ENCODE assay signal across 9 cellular contexts in the genomic region with DNA sequence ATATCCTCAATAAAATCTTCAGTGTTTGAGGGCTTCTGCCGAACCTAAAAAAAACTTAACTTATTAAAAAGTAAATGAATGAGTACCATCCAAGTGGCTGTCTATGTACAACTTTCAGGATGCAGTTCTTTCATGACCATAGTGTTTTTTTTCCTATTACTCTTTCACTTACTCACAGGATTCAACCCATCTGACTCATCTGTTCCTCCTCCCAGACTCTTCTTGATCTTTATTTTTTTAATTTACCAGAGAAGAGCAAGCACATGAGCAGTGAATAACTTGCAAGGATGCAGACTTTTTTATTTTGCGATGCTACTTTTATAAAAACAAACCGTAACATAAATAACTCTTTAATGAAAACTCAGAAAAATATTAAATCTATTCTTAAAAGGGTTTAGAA. TPM values are rescaled to one million over a fixed set of nuclear protein-coding genes. Genes with fewer than 3 reads are reported as not detected.
DNase-seq lines count a peak whose midpoint lies in the region; ATAC-seq, FAIRE-seq and TF ChIP-seq lines count a peak whose summit lies in the region.
"Had no signal": no experiment of that assay in that cellular context is flagged by ENCODE, and none has a peak within 500 bp of the region (broad histone marks: within the 10 kb centered on the region; RNA-seq: fewer than 3 reads in every experiment).

No MANE protein-coding gene starts in this region.

- ATAC-seq in HG03354 (IDR thresholded peaks at IDR 0.05; ENCODE audit: poor library complexity, severe bottlenecking, unreplicated experiment), result no peak

- no peak for TF ChIP-seq CTCF in BJ (IDR thresholded peaks at IDR 0.05; ENCODE audit: insufficient read depth, low read depth, low read length)
- no peak for TF ChIP-seq CTCF in bronchial epithelial cell (IDR thresholded peaks at IDR 0.05; ENCODE audit: insufficient read depth, low read length, severe bottlenecking)
- TF ChIP-seq CTCF in GM20000 (IDR thresholded peaks at IDR 0.05; ENCODE audit: extremely low read depth, missing control alignments), result no peak

- CTCF ChIA-PET in BJ (lab: Yijun Ruan, JAX), result no interaction called here

- POLR2A ChIA-PET in BJ (lab: Charles Lee), result no interaction called here

- H3K4me3 ChIP-seq in BJ (ENCODE audit: low read depth, low read length) (no peak overlapping the region), bronchial epithelial cell (ENCODE audit: low read depth, low read length) (no peak overlapping the region)
- H3K4me3 ChIP-seq: suprapubic skin had no signal

- FAIRE-seq in bronchial epithelial cell (lab: Jason Lieb, UNC), result no peak

- H3K36me3 ChIP-seq in BJ (ENCODE audit: control insufficient read depth, insufficient read depth, low read length), result peaks cover 11% of the 10 kb centered on the region
- peaks cover 1% of the 10 kb centered on the region for H3K36me3 ChIP-seq in bronchial epithelial cell (ENCODE audit: control insufficient read depth, insufficient read depth, low read length)

- no peaks in the 10 kb centered on the region for H3K27me3 ChIP-seq in BJ (ENCODE audit: control insufficient read depth, insufficient read depth, low read length)
- no peaks in the 10 kb centered on the region for H3K27me3 ChIP-seq in bronchial epithelial cell (ENCODE audit: control insufficient read depth, insufficient read depth, low read length)
- H3K27me3 ChIP-seq: suprapubic skin had no signal

- peak; percentile 22 for DNase-seq in BJ (ENCODE audit: low read depth)
- peak; percentile 82 for DNase-seq in HCEC 1CT
- DNase-seq in bronchial epithelial cell (ENCODE audit: low read depth), result peak; percentile 54
- DNase-seq in myocyte (ENCODE audit: low read depth), result peak; percentile 21
- DNase-seq in LoVo (ENCODE audit: low spot score), result no peak
- DNase-seq in GM20000 (ENCODE audit: low spot score), result no peak
- DNase-seq: activated CD4-positive, alpha-beta T cell treated with anti-CD3 and anti-CD28 coated beads for 48 hours had no signal

RNA-seq across cellular contexts. Expression of gene RECQL, which starts 24.5 kb away (rescaled TPM):
- 17.6 and 31.7 TPM in 2 replicates for polyA plus RNA-seq in BJ (2011; rRNA removed)
- 19.0 and 19.1 TPM in 2 replicates for polyA minus RNA-seq in BJ (2011; rRNA and poly(A)+ RNA removed)
- total RNA-seq in bronchial epithelial cell (38.5 and 46.6 TPM in 2 replicates), myocyte (54.1 and 57.5 TPM in 2 replicates)
- polyA plus RNA-seq in myocyte (2012), result 18.6 TPM

RNA-seq across cellular contexts. Expression of gene GOLT1B, which starts 24.6 kb away (rescaled TPM):
- polyA plus RNA-seq in BJ (2011; rRNA removed), result 76.7 and 119 TPM in 2 replicates
- 12.2 and 19.4 TPM in 2 replicates for polyA minus RNA-seq in BJ (2011; rRNA and poly(A)+ RNA removed)
- 49.9 and 67.1 TPM in 2 replicates for total RNA-seq in bronchial epithelial cell
- total RNA-seq in myocyte, result 54.9 and 65.6 TPM in 2 replicates
- polyA plus RNA-seq in myocyte (2012), result 56.3 TPM

RNA-seq across cellular contexts. Expression of gene PYROXD1, which starts 39.5 kb away (rescaled TPM):
- 11.1 and 14.2 TPM in 2 replicates for polyA plus RNA-seq in BJ (2011; rRNA removed)
- 8.6 and 11.4 TPM in 2 replicates for polyA minus RNA-seq in BJ (2011; rRNA and poly(A)+ RNA removed)
- 25.9 and 27.6 TPM in 2 replicates for total RNA-seq in bronchial epithelial cell
- 13.0 and 15.2 TPM in 2 replicates for total RNA-seq in myocyte
- 4.7 TPM for polyA plus RNA-seq in myocyte (2012)

RNA-seq across cellular contexts. Expression of gene SPX, which starts 49.1 kb away (rescaled TPM):
- 0.06 and 0.12 TPM in 2 replicates for polyA plus RNA-seq in BJ (2011; rRNA removed)
- not detected in 2 replicates for polyA minus RNA-seq in BJ (2011; rRNA and poly(A)+ RNA removed)
- total RNA-seq in bronchial epithelial cell, result 3.4 and 6.3 TPM in 2 replicates
- 4.9 and 8.7 TPM in 2 replicates for total RNA-seq in myocyte
- 0.74 TPM for polyA plus RNA-seq in myocyte (2012)

Comparison
In these comparisons a context has a peak if more than half of its experiments do, and no peak if none do; other contexts are left out.
1. DNase-seq: peak in BJ (single experiment), HCEC 1CT (single experiment), bronchial epithelial cell (single experiment) and myocyte (single experiment); none in LoVo (single experiment) and GM20000 (single experiment).